In the genomic region with DNA sequence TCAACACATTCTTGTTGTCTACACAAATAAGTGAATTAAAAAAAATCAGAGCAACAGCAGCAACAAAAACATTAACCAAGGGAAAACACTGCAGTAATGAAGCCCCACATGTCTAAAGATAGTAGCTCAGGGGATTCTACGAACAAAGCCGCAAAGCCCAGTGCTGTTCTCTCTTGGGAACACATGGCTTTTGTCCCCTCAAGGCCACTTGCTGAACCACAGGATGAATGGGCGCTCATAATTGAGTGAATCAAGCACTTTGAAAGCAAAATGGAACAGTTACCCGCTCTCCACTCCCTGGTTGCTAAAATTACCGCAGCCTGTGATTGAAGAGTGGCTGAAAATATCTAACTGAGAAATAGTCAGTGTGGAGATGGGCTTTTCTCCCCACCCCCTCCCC, we compare ENCODE assay signal across 24 cellular contexts. TPM values are rescaled to one million over a fixed set of nuclear protein-coding genes. Genes with fewer than 3 reads are reported as not detected.
"Had no signal": no experiment of that assay in that cellular context is flagged by ENCODE, and none has a peak within 500 bp of the region (broad histone marks: within the 10 kb centered on the region; RNA-seq: fewer than 3 reads in every experiment).

No MANE protein-coding gene starts in this region.

- ATAC-seq: activated naive CD8-positive, alpha-beta T cell treated with anti-CD3 and anti-CD28 coated beads, Interleukin-2, amount 50 U/mL, for 24 hours; gastroesophageal sphincter; heart right ventricle; left ventricle myocardium superior; natural killer cell; sciatic nerve; stimulated activated naive B cell treated with anti-CD40 and anti-IgM and Interleukin-4, amounts not matched to agents 10 μg/mL and 1 μg/mL and 100 μg/mL, for 72 hours had no signal

- H3K9me3 ChIP-seq: colonic mucosa, gastroesophageal sphincter, heart right ventricle, tibial nerve had no signal

- H3K4me1 ChIP-seq: colonic mucosa, gastroesophageal sphincter, heart right ventricle had no signal

- H3K4me3 ChIP-seq: colonic mucosa, gastroesophageal sphincter, heart right ventricle, tibial nerve had no signal

- DNase-seq: activated CD4-positive, alpha-beta T cell treated with anti-CD3 and anti-CD28 coated beads, Interleukin-2, amount 50 U/mL, for 1 hour; activated CD4-positive, CD25-positive, alpha-beta regulatory T cell treated with anti-CD3 and anti-CD28 coated beads, Interleukin-2, amount 50 U/mL, for 72 hours; activated CD8-positive, alpha-beta memory T cell treated with anti-CD3 and anti-CD28 coated beads for 24 hours; activated CD8-positive, alpha-beta memory T cell treated with anti-CD3 and anti-CD28 coated beads, Interleukin-2, amount 50 U/mL, for 48 hours; activated effector memory CD4-positive, alpha-beta T cell treated with Interleukin-2 at 50 U/mL for 16 hours; activated naive CD4-positive, alpha-beta T cell treated with anti-CD3 and anti-CD28 coated beads, Interleukin-2, amount 10 ng/mL, durations not matched to agents 7 days and 5 days; activated naive CD8-positive, alpha-beta T cell treated with anti-CD3 and anti-CD28 coated beads, Interleukin-2, amount 50 U/mL, for 24 hours; activated T-cell treated with anti-CD3 and anti-CD28 coated beads, Interleukin-2, amount 50 U/mL, for 48 hours; brain microvascular endothelial cell; colonic mucosa; effector CD4-positive, alpha-beta T cell; heart right ventricle; kidney glomerular epithelial cell; left ventricle myocardium superior; natural killer cell; stimulated activated naive B cell treated with anti-CD40 and anti-IgM and Interleukin-4, amounts not matched to agents 10 μg/mL and 1 μg/mL and 100 μg/mL, for 72 hours; SW 1271; T-helper 2 cell had no signal

- H3K27me3 ChIP-seq: brain microvascular endothelial cell, colonic mucosa, tibial nerve had no signal

- H3K27ac ChIP-seq: brain microvascular endothelial cell, colonic mucosa, gastroesophageal sphincter, heart right ventricle, VCaP had no signal

- H3K36me3 ChIP-seq: brain microvascular endothelial cell, colonic mucosa, gastroesophageal sphincter, heart right ventricle, tibial nerve had no signal

RNA-seq across cellular contexts. Expression of a gene that starts 39.6 kb away (rescaled TPM):
- total RNA-seq: left ventricle myocardium superior, natural killer cell, pulmonary artery endothelial cell had no signal
- polyA plus RNA-seq: aorta had no signal
